ENCODE assay signal across 8 cellular contexts in the genomic region with DNA sequence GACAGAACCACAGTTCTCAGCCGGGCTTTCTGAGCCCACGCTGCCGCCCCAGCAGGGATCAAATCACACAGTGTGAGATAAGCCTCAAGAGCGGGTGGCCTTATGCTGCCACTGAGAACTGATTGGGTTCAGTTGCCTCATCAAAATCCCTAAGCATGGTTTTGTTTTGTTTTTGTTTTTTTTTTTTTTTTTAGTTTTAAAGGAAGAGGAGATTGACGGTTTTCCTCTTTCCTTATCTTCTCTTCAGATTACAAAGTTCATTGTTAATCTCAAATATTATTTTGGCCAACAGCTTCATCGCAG.
DNase-seq lines count a peak whose midpoint lies in the region; ATAC-seq and TF ChIP-seq lines count a peak whose summit lies in the region.

No MANE protein-coding gene starts in this region.

- TF ChIP-seq CTCF in 22Rv1 (IDR thresholded peaks at IDR 0.05) (no peak), choroid plexus epithelial cell (conservative IDR thresholded peaks at IDR 0.05; ENCODE audit: low read depth, low read length) (no peak)

- H3K36me3 ChIP-seq in mucosa of stomach (ENCODE audit: control insufficient read depth, insufficient read depth, low read length), result peaks cover 6% of the 10 kb centered on the region

- peak overlapping the region; percentile 97 for H3K9ac ChIP-seq in mucosa of stomach (ENCODE audit: low read length)

- H3K27ac ChIP-seq in 22Rv1, result peak overlapping the region; percentile 96

- H3K4me3 ChIP-seq in choroid plexus epithelial cell (ENCODE audit: low read depth, low read length) (peak overlapping the region; percentile 95), mucosa of stomach (ENCODE audit: low read length) (peak overlapping the region; percentile 86)

- no peaks in the 10 kb centered on the region for H3K9me3 ChIP-seq in mucosa of stomach (ENCODE audit: control insufficient read depth, low read length)

- DNase-seq in choroid plexus epithelial cell (ENCODE audit: low read depth), result no peak
- no peak for DNase-seq in NCI-H2171 treated with DMSO at 0.1 percent for 48 hours (lab: John Stamatoyannopoulos, UW)
- no peak for DNase-seq in 8988T
- no peak for DNase-seq in stimulated activated CD4-positive, alpha-beta T cell treated with anti-CD3 and anti-CD28 coated beads, Interleukin-2, amount 100 ng/mL, for 24 hours

- no peaks in the 10 kb centered on the region for H3K27me3 ChIP-seq in mucosa of stomach (ENCODE audit: control insufficient read depth, insufficient read depth, low read length)

- peaks cover 5% of the 10 kb centered on the region for H3K4me1 ChIP-seq in mucosa of stomach (ENCODE audit: control insufficient read depth, insufficient read depth, low read length)

- ATAC-seq in GM19324 (IDR thresholded peaks at IDR 0.05; ENCODE audit: low FRiP score, unreplicated experiment) (peak; percentile 27), HG03571 (IDR thresholded peaks at IDR 0.05; ENCODE audit: unreplicated experiment) (peak; percentile 18)
